7 cellular contexts compared by ENCODE assay signal in the genomic region with DNA sequence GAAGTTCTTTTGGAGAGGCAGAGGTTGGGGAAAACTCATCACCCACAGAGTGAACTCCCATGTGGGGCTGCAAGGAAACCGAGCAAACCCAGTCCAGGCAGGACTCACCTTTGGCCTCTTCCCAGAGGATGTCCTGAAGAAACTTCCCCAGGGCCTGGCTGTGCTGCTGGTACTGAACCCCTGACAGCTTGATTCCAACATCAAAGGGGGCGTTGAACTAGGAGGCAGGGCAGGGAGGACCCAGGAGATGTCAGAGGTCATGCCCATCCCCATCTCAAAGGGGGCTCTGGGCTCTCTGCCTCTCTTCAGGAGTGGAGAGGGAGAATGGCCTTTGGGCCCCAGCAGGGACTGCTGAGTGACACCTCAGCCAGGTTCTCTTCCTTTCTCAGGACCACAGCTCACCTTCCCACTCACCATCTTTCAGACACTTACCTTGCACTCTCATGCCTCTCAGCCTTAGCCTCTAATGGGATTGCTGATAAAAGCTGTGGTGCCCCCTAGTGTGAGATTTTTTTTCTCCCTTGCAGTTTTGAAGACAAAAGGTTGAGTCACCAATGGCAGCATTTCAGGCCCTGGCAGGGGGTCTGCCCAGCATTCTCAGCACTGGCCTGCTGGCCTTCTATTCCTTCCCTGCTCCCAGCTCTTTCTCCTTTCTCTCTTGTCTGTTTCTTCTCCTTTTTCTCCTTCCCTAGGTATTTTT. TPM values are rescaled to one million over a fixed set of nuclear protein-coding genes. Genes with fewer than 3 reads are reported as not detected.
DNase-seq lines count a peak whose midpoint lies in the region; ATAC-seq and TF ChIP-seq lines count a peak whose summit lies in the region.

No MANE protein-coding gene starts in this region.

- TF ChIP-seq CTCF in GM12874 (IDR thresholded peaks at IDR 0.05; ENCODE audit: insufficient read depth, low read depth, low read length) (peak; percentile 47), brain microvascular endothelial cell (IDR thresholded peaks at IDR 0.05; ENCODE audit: low read depth, low read length, missing control alignments) (peak; percentile 64), left ventricle myocardium inferior (IDR thresholded peaks at IDR 0.05; ENCODE audit: borderline replicate concordance) (no peak)

- H3K27ac ChIP-seq in brain microvascular endothelial cell (no peak overlapping the region), left ventricle myocardium inferior (replicated peaks) (no peak overlapping the region)

- H3K36me3 ChIP-seq in brain microvascular endothelial cell (replicated peaks): peaks cover 36% of the 10 kb centered on the region
- peaks cover 62% of the 10 kb centered on the region for H3K36me3 ChIP-seq in left ventricle myocardium inferior

- H3K4me3 ChIP-seq in brain microvascular endothelial cell (ENCODE audit: low read depth, low read length): no peak overlapping the region
- H3K4me3 ChIP-seq in left ventricle myocardium inferior: no peak overlapping the region

- no peak overlapping the region for H3K27ac Mint-ChIP-seq in memory B cell

- no peaks in the 10 kb centered on the region for H3K9me3 Mint-ChIP-seq in memory B cell

- intact Hi-C loops in left ventricle myocardium inferior (cut with micrococcal nuclease): no loop called here

- no peaks in the 10 kb centered on the region for H3K27me3 ChIP-seq in brain microvascular endothelial cell (replicated peaks)
- no peaks in the 10 kb centered on the region for H3K27me3 ChIP-seq in left ventricle myocardium inferior (ENCODE audit: low read depth)

- DNase-seq in NCI-H146 (lab: John Stamatoyannopoulos, UW) (peak; percentile 78), brain microvascular endothelial cell (peak; percentile 46), memory B cell (ENCODE audit: low spot score in 2 of 2) (peak; percentile 27 to 34), left ventricle myocardium inferior (no peak)

- H3K4me3 Mint-ChIP-seq in memory B cell: no peak overlapping the region

- ATAC-seq in memory B cell (ENCODE audit: low read depth) (peak; percentile 53), GM21529 (IDR thresholded peaks at IDR 0.05; ENCODE audit: unreplicated experiment) (no peak), GM18909 (IDR thresholded peaks at IDR 0.05; ENCODE audit: poor library complexity, unreplicated experiment) (no peak)

- H3K27me3 Mint-ChIP-seq in memory B cell: no peaks in the 10 kb centered on the region

- H3K9me3 ChIP-seq in left ventricle myocardium inferior (replicated peaks): no peaks in the 10 kb centered on the region

- in situ Hi-C loops in brain microvascular endothelial cell (cut with HindIII; ENCODE audit: low pct_ligation_motif_present, low sequenced_read_pairs): no loop called here

- peaks cover 19% of the 10 kb centered on the region for H3K4me1 ChIP-seq in left ventricle myocardium inferior

- peaks cover 16% of the 10 kb centered on the region for H3K4me1 Mint-ChIP-seq in memory B cell

- H3K36me3 Mint-ChIP-seq in memory B cell: peaks cover 5% of the 10 kb centered on the region

RNA-seq across cellular contexts. Expression of gene GHRL, which starts 6.0 kb away (rescaled TPM):
- total RNA-seq in left ventricle myocardium inferior: 0.25 TPM

RNA-seq across cellular contexts. Expression of gene SEC13, which starts 34.2 kb away (rescaled TPM):
- total RNA-seq in left ventricle myocardium inferior: 52.3 TPM

RNA-seq across cellular contexts. Expression of gene TATDN2, which starts 38.5 kb away (rescaled TPM):
- total RNA-seq in left ventricle myocardium inferior: 15.8 TPM
